ENCODE assay signal across 14 cellular contexts in the genomic region with DNA sequence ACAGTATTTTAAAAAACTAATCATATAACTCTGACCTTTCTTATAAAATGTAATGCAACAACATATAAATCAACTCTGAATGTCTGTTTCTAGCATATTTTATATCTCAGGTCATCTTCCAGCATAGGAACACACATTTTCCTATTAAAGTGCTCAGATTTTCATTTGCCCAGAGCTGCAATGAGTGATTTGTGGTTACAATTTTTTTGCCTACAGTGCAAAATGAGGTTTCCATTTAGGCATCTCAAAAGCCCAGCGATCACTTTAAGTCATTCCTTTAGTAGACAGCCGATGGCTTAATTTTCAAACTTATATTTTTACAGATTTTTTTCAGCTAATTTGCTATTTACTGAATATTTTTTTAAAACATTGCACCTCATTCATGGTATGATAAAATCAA. TPM values are rescaled to one million over a fixed set of nuclear protein-coding genes. Genes with fewer than 3 reads are reported as not detected.
"Had no signal": no experiment of that assay in that cellular context is flagged by ENCODE, and none has a peak within 500 bp of the region (broad histone marks: within the 10 kb centered on the region; RNA-seq: fewer than 3 reads in every experiment).

No MANE protein-coding gene starts in this region.

- H3K9ac ChIP-seq: neural progenitor cell had no signal

- ATAC-seq: activated T-cell treated with anti-CD3 and anti-CD28 coated beads, Interleukin-2, amount 50 U/mL, for 4 hours; stimulated activated naive B cell treated with anti-CD40 and anti-IgM and Interleukin-4, amounts not matched to agents 10 μg/mL and 1 μg/mL and 100 μg/mL, for 72 hours had no signal

- H3K4me3 ChIP-seq: neural progenitor cell, ovary had no signal

- FAIRE-seq: islet of Langerhans, small intestine had no signal

- H3K4me2 ChIP-seq: neural progenitor cell had no signal

- H3K4me1 ChIP-seq: neural progenitor cell had no signal

- DNase-seq: activated CD4-positive, alpha-beta memory T cell treated with anti-CD3 and anti-CD28 coated beads for 36 hours; activated gamma-delta T cell; activated T-cell treated with anti-CD3 and anti-CD28 coated beads, Interleukin-2, amount 50 U/mL, for 4 hours; dorsolateral prefrontal cortex; foreskin fibroblast; head of caudate nucleus; ovary; small intestine; stimulated activated naive B cell treated with anti-CD40 and anti-IgM and Interleukin-4, amounts not matched to agents 10 μg/mL and 1 μg/mL and 100 μg/mL, for 72 hours; T-helper 9 cell had no signal

- H3K27me3 ChIP-seq: dorsolateral prefrontal cortex, neural progenitor cell, ovary had no signal

- H2AFZ ChIP-seq: neural progenitor cell had no signal

- H3K36me3 ChIP-seq: neural progenitor cell, ovary had no signal

- H3K9me3 ChIP-seq: ovary had no signal

- H3K27ac ChIP-seq: neural progenitor cell, VCaP had no signal

RNA-seq across cellular contexts. Expression of a gene that starts 1.0 kb away (rescaled TPM):
- total RNA-seq: activated CD4-positive, alpha-beta memory T cell treated with anti-CD3 and anti-CD28 coated beads for 36 hours; myocyte had no signal
